ENCODE assay signal across 30 cellular contexts in the genomic region with DNA sequence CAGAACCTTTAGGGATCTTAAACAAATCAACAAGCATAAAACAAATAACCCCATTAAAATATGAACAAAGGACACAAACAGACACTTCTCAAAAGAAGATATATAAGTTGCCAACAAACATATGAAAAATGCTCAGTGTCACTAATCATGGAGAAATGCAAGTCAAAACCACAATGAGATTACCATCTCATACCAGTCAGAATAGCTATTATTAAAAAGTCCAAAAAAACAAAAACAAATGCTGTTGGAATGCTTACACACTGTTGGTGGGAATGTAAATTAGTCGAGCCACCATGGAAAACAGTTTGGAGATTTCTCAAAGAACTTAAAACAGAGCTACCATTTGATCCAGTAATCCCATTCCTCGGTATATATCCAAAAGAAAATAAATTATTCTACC.
"Had no signal": no experiment of that assay in that cellular context is flagged by ENCODE, and none has a peak within 500 bp of the region (broad histone marks: within the 10 kb centered on the region; RNA-seq: fewer than 3 reads in every experiment).

No MANE protein-coding gene starts in this region.

- H3K4me3 Mint-ChIP-seq: activated CD4-positive, alpha-beta T cell treated with anti-CD3 and anti-CD28 coated beads for 36 hours; activated T-cell treated with anti-CD3 and anti-CD28 coated beads, Interleukin-2, amount 50 U/mL, for 72 hours; brain; effector memory CD8-positive, alpha-beta T cell; natural killer cell; neural progenitor cell had no signal

- H3K27me3 Mint-ChIP-seq: activated CD4-positive, alpha-beta T cell treated with anti-CD3 and anti-CD28 coated beads for 36 hours; effector memory CD8-positive, alpha-beta T cell had no signal

- H3K9ac ChIP-seq: neural progenitor cell, parathyroid adenoma had no signal

- H3K36me3 Mint-ChIP-seq: natural killer cell, neural progenitor cell had no signal

- H3K27me3 ChIP-seq: cardiac muscle cell, neural progenitor cell, sigmoid colon, testis, transverse colon had no signal

- H3K4me3 ChIP-seq: cardiac muscle cell, coronary artery, left ventricle myocardium inferior, lung, neural progenitor cell, psoas muscle, sigmoid colon, testis, transverse colon had no signal

- H3K27ac ChIP-seq: cardiac muscle cell, coronary artery, left ventricle myocardium inferior, neural progenitor cell, parathyroid adenoma, psoas muscle, sigmoid colon, testis, transverse colon had no signal

- H3K79me2 ChIP-seq: parathyroid adenoma had no signal

- DNase-seq: activated CD4-positive, alpha-beta T cell treated with anti-CD3 and anti-CD28 coated beads for 36 hours; activated CD4-positive, alpha-beta T cell treated with anti-CD3 and anti-CD28 coated beads, Interleukin-2, amount 50 U/mL, for 4 hours; activated CD4-positive, CD25-positive, alpha-beta regulatory T cell; activated naive CD4-positive, alpha-beta T cell; activated T-cell treated with anti-CD3 and anti-CD28 coated beads for 4 hours; activated T-cell treated with anti-CD3 and anti-CD28 coated beads, Interleukin-2, amount 50 U/mL, for 72 hours; aorta; effector memory CD8-positive, alpha-beta T cell; foreskin melanocyte; left ventricle myocardium inferior; mesendoderm; natural killer cell; occipital lobe; psoas muscle; sigmoid colon; stimulated activated CD4-positive, alpha-beta T cell treated with anti-CD3 and anti-CD28 coated beads, Interleukin-15, amount 100 ng/mL, for 24 hours; stimulated activated CD4-positive, alpha-beta T cell treated with anti-CD3 and anti-CD28 coated beads, Interleukin-2, amount 100 ng/mL, for 24 hours; stimulated activated naive CD8-positive, alpha-beta T cell treated with anti-CD3 and anti-CD28 coated beads, Interleukin-15, Interleukin-2, amounts not matched to agents 100 U/mL and 50 U/mL, for 24 hours; testis; transverse colon had no signal

- H3K4me1 ChIP-seq: left ventricle myocardium inferior, neural progenitor cell, parathyroid adenoma, psoas muscle, testis had no signal

- H3K4me2 ChIP-seq: neural progenitor cell had no signal

- H3K27ac Mint-ChIP-seq: activated CD4-positive, alpha-beta T cell treated with anti-CD3 and anti-CD28 coated beads for 36 hours; activated naive CD4-positive, alpha-beta T cell treated with anti-CD3 and anti-CD28 coated beads, Interleukin-2, amount 50 U/mL, for 72 hours; activated T-cell treated with anti-CD3 and anti-CD28 coated beads, Interleukin-2, amount 50 U/mL, for 72 hours; brain; effector memory CD8-positive, alpha-beta T cell; natural killer cell; neural progenitor cell had no signal

- H3K9me3 ChIP-seq: sigmoid colon, testis, transverse colon had no signal

- H3K4me1 Mint-ChIP-seq: activated CD4-positive, alpha-beta T cell treated with anti-CD3 and anti-CD28 coated beads for 36 hours; natural killer cell; neural progenitor cell had no signal

- ATAC-seq: activated CD4-positive, alpha-beta T cell treated with anti-CD3 and anti-CD28 coated beads for 36 hours; activated naive CD4-positive, alpha-beta T cell treated with anti-CD3 and anti-CD28 coated beads, Interleukin-2, amount 50 U/mL, for 72 hours; activated T-cell treated with anti-CD3 and anti-CD28 coated beads, Interleukin-2, amount 50 U/mL, for 72 hours; effector memory CD8-positive, alpha-beta T cell; natural killer cell; psoas muscle; stimulated activated naive CD8-positive, alpha-beta T cell treated with anti-CD3 and anti-CD28 coated beads, Interleukin-15, Interleukin-2, amounts not matched to agents 100 U/mL and 50 U/mL, for 24 hours had no signal

- H3K36me3 ChIP-seq: cardiac muscle cell, left ventricle myocardium inferior, neural progenitor cell, sigmoid colon, transverse colon had no signal

- H2AFZ ChIP-seq: neural progenitor cell, parathyroid adenoma had no signal

- FAIRE-seq: endothelial cell of umbilical vein, islet of Langerhans, urothelium cell line had no signal
